30 cellular contexts compared by ENCODE assay signal in the genomic region with DNA sequence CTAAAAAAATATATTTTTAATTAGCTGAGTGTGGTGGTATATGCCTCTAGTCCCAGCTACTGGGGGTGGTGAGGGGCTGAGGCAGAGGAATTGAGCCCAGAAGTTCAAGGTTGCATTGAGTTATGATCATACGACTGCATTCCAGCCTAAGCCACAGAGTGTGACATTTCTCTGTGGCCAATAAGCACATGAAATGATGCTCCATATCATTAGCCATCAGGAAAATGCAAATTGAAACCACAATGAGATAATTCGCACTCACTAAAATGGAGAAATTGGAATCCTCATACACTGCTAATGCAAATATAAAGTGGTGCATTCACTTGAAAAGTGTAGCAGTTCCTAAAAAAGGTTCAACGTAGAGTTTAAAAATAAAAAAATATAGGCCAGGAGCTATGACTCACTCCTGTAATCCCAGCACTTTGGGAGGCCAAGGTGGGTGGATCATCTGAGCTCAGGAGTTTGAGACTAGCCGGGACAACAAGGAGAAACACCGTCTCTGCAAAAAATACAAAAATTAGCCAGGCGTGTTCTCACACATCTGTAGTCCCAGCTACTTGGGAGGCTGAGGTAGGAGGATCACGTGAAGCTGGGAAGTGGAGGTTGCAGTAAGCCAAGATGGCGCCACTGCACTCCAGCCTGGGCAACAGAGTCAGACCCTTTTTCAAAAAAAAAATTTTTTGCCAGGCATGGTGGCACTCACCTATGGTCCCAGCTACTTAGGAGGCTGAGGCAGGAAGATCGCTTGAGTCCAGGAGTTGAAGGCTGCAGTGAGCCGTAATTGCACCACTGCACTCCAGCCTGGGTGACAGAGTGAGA. TPM values are rescaled to one million over a fixed set of nuclear protein-coding genes. Genes with fewer than 3 reads are reported as not detected.
"Had no signal": no experiment of that assay in that cellular context is flagged by ENCODE, and none has a peak within 500 bp of the region (broad histone marks: within the 10 kb centered on the region; RNA-seq: fewer than 3 reads in every experiment).

No MANE protein-coding gene starts in this region.

- ATAC-seq: activated CD4-positive, alpha-beta T cell treated with anti-CD3 and anti-CD28 coated beads for 36 hours; activated T-helper 17 cell treated with anti-CD3 and anti-CD28 coated beads, Interleukin-2, amount 50 U/mL, for 72 hours had no signal

- H3K27ac ChIP-seq: VCaP had no signal

- DNase-seq: activated CD4-positive, alpha-beta memory T cell treated with anti-CD3 and anti-CD28 coated beads, Interleukin-2, amount 10 ng/mL, durations not matched to agents 7 days and 5 days; activated CD4-positive, alpha-beta T cell treated with anti-CD3 and anti-CD28 coated beads for 36 hours; activated CD4-positive, alpha-beta T cell treated with anti-CD3 and anti-CD28 coated beads, Interleukin-2, amount 50 U/mL, for 1 hour; activated CD4-positive, CD25-positive, alpha-beta regulatory T cell; activated gamma-delta T cell; activated naive CD4-positive, alpha-beta T cell treated with anti-CD3 and anti-CD28 coated beads for 36 hours; activated T-cell treated with anti-CD3 and anti-CD28 coated beads for 4 hours; activated T-cell treated with anti-CD3 and anti-CD28 coated beads, Interleukin-2, amount 50 U/mL, for 48 hours; amygdala; cerebellar nuclear complex; NCI-H1092; NCI-H1417; NCI-H2029; NCI-H2107; NCI-H2171 treated with DMSO at 0.1 percent for 48 hours; NCI-H345; NCI-H510A; NCI-H526 treated with DMSO at 0.1 percent for 48 hours; NCI-H82; SIG-M5; T-helper 2 cell; T1000 had no signal

RNA-seq across cellular contexts. Expression of a gene that starts 46.8 kb away (rescaled TPM):
- total RNA-seq: MCF 10A, RPMI7951 had no signal

RNA-seq across cellular contexts. Expression of a gene that starts 53.2 kb away (rescaled TPM):
- total RNA-seq: activated CD4-positive, alpha-beta memory T cell treated with anti-CD3 and anti-CD28 coated beads, Interleukin-2, amount 10 ng/mL, durations not matched to agents 7 days and 5 days; activated CD4-positive, alpha-beta T cell treated with anti-CD3 and anti-CD28 coated beads for 36 hours; activated CD8-positive, alpha-beta memory T cell treated with anti-CD3 and anti-CD28 coated beads for 36 hours; activated naive CD4-positive, alpha-beta T cell treated with anti-CD3 and anti-CD28 coated beads for 36 hours; activated T-helper 17 cell treated with anti-CD3 and anti-CD28 coated beads, Interleukin-2, amount 50 U/mL, for 72 hours; cardiac septum; LHCN-M2; MCF 10A; OCI-LY7; RPMI7951 had no signal
